7 cellular contexts compared by ENCODE assay signal in genomic region chr19:41691268-41691970, GRCh38.
DNase-seq lines count a peak whose midpoint lies in the region; ATAC-seq and TF ChIP-seq lines count a peak whose summit lies in the region.

No MANE protein-coding gene starts in this region.

- DNase-seq in DND-41 (no peak), HL-60 (ENCODE audit: low read depth in 1 of 2, low spot score in 1 of 2) (peak in 1 of 2 experiments; percentile 36), kidney tubule cell (ENCODE audit: low spot score) (peak; percentile 30), RPMI8226 (no peak)
- DNase-seq in activated CD4-positive, alpha-beta T cell treated with anti-CD3 and anti-CD28 coated beads for 48 hours: peak; percentile 48

- no peak overlapping the region for H3K27ac ChIP-seq in DND-41 (ENCODE audit: low read length)
- no peak overlapping the region for H3K27ac ChIP-seq in HL-60 (replicated peaks)

- no peaks in the 10 kb centered on the region for H3K79me2 ChIP-seq in DND-41 (ENCODE audit: insufficient read depth, low read length)

- H3K27me3 ChIP-seq in DND-41 (ENCODE audit: insufficient read depth, low read length, poor library complexity): no peaks in the 10 kb centered on the region
- H3K27me3 ChIP-seq in HL-60 (ENCODE audit: insufficient read depth, poor library complexity, severe bottlenecking): peaks cover 3% of the 10 kb centered on the region

- H3K4me2 ChIP-seq in DND-41 (ENCODE audit: insufficient read depth, low read length): no peak overlapping the region

- H2AFZ ChIP-seq in DND-41 (ENCODE audit: low read depth, low read length): no peak overlapping the region

- no peaks in the 10 kb centered on the region for H3K9me3 ChIP-seq in DND-41 (ENCODE audit: insufficient read depth, low read length, severe bottlenecking)

- ATAC-seq in DND-41 (ENCODE audit: insufficient read depth, low read depth): no peak
- no peak for ATAC-seq in GM18517 (IDR thresholded peaks at IDR 0.05; ENCODE audit: unreplicated experiment)
- no peak for ATAC-seq in HG03139 (IDR thresholded peaks at IDR 0.05; ENCODE audit: unreplicated experiment)

- H3K36me3 ChIP-seq in DND-41 (ENCODE audit: insufficient read depth, low read length): no peaks in the 10 kb centered on the region

- peaks cover under 1% of the 10 kb centered on the region; the same call in 1 of the 2 replicates for H4K20me1 ChIP-seq in DND-41 (ENCODE audit: insufficient read depth, low read length)

- H3K4me1 ChIP-seq in DND-41 (ENCODE audit: insufficient read depth, low read length): no peaks in the 10 kb centered on the region

- no peak overlapping the region for H3K9ac ChIP-seq in DND-41 (ENCODE audit: low read depth, low read length)

- no peak overlapping the region for H3K4me3 ChIP-seq in DND-41 (ENCODE audit: low read depth in 1 of 2, low read length in 2 of 2)
- H3K4me3 ChIP-seq in HL-60 (replicated peaks; ENCODE audit: insufficient read depth, low read length): no peak overlapping the region

- TF ChIP-seq CTCF in DND-41 (IDR thresholded peaks at IDR 0.05; ENCODE audit: borderline replicate concordance, extremely low read depth, low read length, poor library complexity, severe bottlenecking): peak; percentile 67
- peak; percentile 58 for TF ChIP-seq CTCF in HL-60 (IDR thresholded peaks at IDR 0.05; ENCODE audit: insufficient read depth, low read length)

Comparison
In these comparisons a context has a peak if more than half of its experiments do, and no peak if none do; other contexts are left out.
1. DNase-seq: peak in activated CD4-positive, alpha-beta T cell treated with anti-CD3 and anti-CD28 coated beads for 48 hours (single experiment) and kidney tubule cell (single experiment); none in DND-41 (single experiment) and RPMI8226 (single experiment).